In genomic region chr2:200377143-200377773, GRCh38 we compare ENCODE assay signal across 13 cellular contexts.
DNase-seq lines count a peak whose midpoint lies in the region; ATAC-seq, FAIRE-seq and TF ChIP-seq lines count a peak whose summit lies in the region.
"Had no signal": no experiment of that assay in that cellular context is flagged by ENCODE, and none has a peak within 500 bp of the region (broad histone marks: within the 10 kb centered on the region; RNA-seq: fewer than 3 reads in every experiment).

No MANE protein-coding gene starts in this region.

- H3K27ac Mint-ChIP-seq in activated T-cell treated with anti-CD3 and anti-CD28 coated beads, Interleukin-2, amount 50 U/mL, for 24 hours, result no peak overlapping the region

- H3K4me1 ChIP-seq in Peyer's patch (peaks cover 0 to 54% (median 8%) of the 10 kb centered on the region in 4 donors), kidney (ENCODE audit: control insufficient read depth in 1 of 2, insufficient read depth in 1 of 2, low read depth in 1 of 2, low read length in 2 of 2) (peaks cover 36 to 70% of the 10 kb centered on the region in 2 donors), small intestine (ENCODE audit: control insufficient read depth in 2 of 2, insufficient read depth in 1 of 2, low read depth in 1 of 2, low read length in 1 of 2) (peaks cover 10 to 24% of the 10 kb centered on the region in 2 donors)

- no peaks in the 10 kb centered on the region for H3K9me3 ChIP-seq in Peyer's patch
- no peaks in the 10 kb centered on the region for H3K9me3 ChIP-seq in kidney (ENCODE audit: control insufficient read depth in 1 of 2, low read length in 2 of 2)
- no peaks in the 10 kb centered on the region for H3K9me3 ChIP-seq in small intestine (ENCODE audit: control insufficient read depth, low read depth)
- H3K9me3 ChIP-seq: adrenal gland had no signal

- WGBS in small intestine, 3 donors, result 28 to 61% (median 45%) methylated on average over 7 of the region's 7 CpGs

- H3K36me3 Mint-ChIP-seq in activated T-cell treated with anti-CD3 and anti-CD28 coated beads, Interleukin-2, amount 50 U/mL, for 24 hours (ENCODE audit: low read depth), result no peaks in the 10 kb centered on the region

- TF ChIP-seq CTCF in Peyer's patch (IDR thresholded peaks at IDR 0.05) (no peak), kidney (IDR thresholded peaks at IDR 0.05; ENCODE audit: borderline replicate concordance, extremely low read depth, insufficient read depth) (no peak)

- H3K9ac ChIP-seq in kidney (ENCODE audit: low read length in 2 of 2), result no peak overlapping the region

- no peak overlapping the region for H3K4me3 Mint-ChIP-seq in activated T-cell treated with anti-CD3 and anti-CD28 coated beads, Interleukin-2, amount 50 U/mL, for 24 hours

- H3K36me3 ChIP-seq in Peyer's patch (no peaks in the 10 kb centered on the region), kidney (ENCODE audit: control insufficient read depth in 1 of 2, insufficient read depth in 2 of 2, low read length in 2 of 2) (no peaks in the 10 kb centered on the region), small intestine (ENCODE audit: control insufficient read depth in 2 of 2, insufficient read depth in 2 of 2, low read length in 2 of 2) (no peaks in the 10 kb centered on the region)
- H3K36me3 ChIP-seq: adrenal gland had no signal

- H3K27ac ChIP-seq in Peyer's patch, result peak overlapping the region; percentile 2 to 95 (median 83)
- H3K27ac ChIP-seq in kidney (ENCODE audit: low read depth in 2 of 2, low read length in 2 of 2), result peak overlapping the region; percentile 34 to 74
- peak overlapping the region; percentile 92 to 99 for H3K27ac ChIP-seq in small intestine (ENCODE audit: low read depth in 1 of 2, low read length in 1 of 2)

- no peak for ATAC-seq in HG03095 (IDR thresholded peaks at IDR 0.05; ENCODE audit: unreplicated experiment)

- FAIRE-seq in kidney (lab: Jason Lieb, UNC), result no peak
- FAIRE-seq in small intestine (lab: Jason Lieb, UNC), result no peak

- H3K4me3 ChIP-seq in Peyer's patch (peak overlapping the region in 1 of 4 donors; percentile 9), kidney (ENCODE audit: low read length in 2 of 2) (no peak overlapping the region), small intestine (ENCODE audit: low read depth in 1 of 2, low read length in 2 of 2) (peak overlapping the region in 1 of 2 donors; percentile 7)
- H3K4me3 ChIP-seq: adrenal gland had no signal

- peaks cover 70% of the 10 kb centered on the region for H3K4me1 Mint-ChIP-seq in activated T-cell treated with anti-CD3 and anti-CD28 coated beads, Interleukin-2, amount 50 U/mL, for 24 hours (ENCODE audit: low read depth)

- H3K9me3 Mint-ChIP-seq in activated T-cell treated with anti-CD3 and anti-CD28 coated beads, Interleukin-2, amount 50 U/mL, for 24 hours, result no peaks in the 10 kb centered on the region

- DNase-seq in DMS53 (lab: John Stamatoyannopoulos, UW) (peak; percentile 67), DMS53 treated with DMSO at 0.1 percent for 48 hours (lab: John Stamatoyannopoulos, UW; ENCODE audit: unreplicated experiment) (no peak), Peyer's patch (no peak), kidney (no peak), small intestine (no peak), germinal center (ENCODE audit: low spot score) (no peak)
- no peak for DNase-seq in activated T-cell treated with anti-CD3 and anti-CD28 coated beads, Interleukin-2, amount 50 U/mL, for 24 hours
- DNase-seq: 8988T; activated CD8-positive, alpha-beta memory T cell treated with anti-CD3 and anti-CD28 coated beads for 24 hours; DMS79; NCI-H69 had no signal

- TF ChIP-seq POLR2A in Peyer's patch (IDR thresholded peaks at IDR 0.05), result no peak

- intact Hi-C loops in kidney (cut with DNase I), result no loop called here

- H3K27me3 Mint-ChIP-seq in activated T-cell treated with anti-CD3 and anti-CD28 coated beads, Interleukin-2, amount 50 U/mL, for 24 hours, result no peaks in the 10 kb centered on the region

- H3K27me3 ChIP-seq in Peyer's patch (no peaks in the 10 kb centered on the region), small intestine (ENCODE audit: control insufficient read depth in 2 of 2, insufficient read depth in 2 of 2, low read length in 2 of 2) (no peaks in the 10 kb centered on the region)
- H3K27me3 ChIP-seq: adrenal gland had no signal
